ENCODE assay signal across 8 cellular contexts in genomic region chr5:140251527-140251973, GRCh38. TPM values are rescaled to one million over a fixed set of nuclear protein-coding genes. Genes with fewer than 3 reads are reported as not detected.
A peak's percentile ranks its signal among the peaks of the same experiment; 100 is the strongest.
DNase-seq lines count a peak whose midpoint lies in the region; ATAC-seq and TF ChIP-seq lines count a peak whose summit lies in the region.

No MANE protein-coding gene starts in this region.

- ATAC-seq in GM18867 (IDR thresholded peaks at IDR 0.05; ENCODE audit: unreplicated experiment) (peak; percentile 81), HG03354 (IDR thresholded peaks at IDR 0.05; ENCODE audit: poor library complexity, severe bottlenecking, unreplicated experiment) (peak; percentile 80), HG03457 (IDR thresholded peaks at IDR 0.05; ENCODE audit: unreplicated experiment) (no peak)

- no peaks in the 10 kb centered on the region for H3K27me3 Mint-ChIP-seq in T-helper 2 cell treated with Interferon-gamma antibody and Interleukin-4, amounts not matched to agents 5 μg/mL and 100 μg/mL, for 36 hours (ENCODE audit: low read depth)

- H3K27ac Mint-ChIP-seq in T-helper 2 cell treated with Interferon-gamma antibody and Interleukin-4, amounts not matched to agents 5 μg/mL and 100 μg/mL, for 36 hours, result peak overlapping the region; percentile 69

- peak overlapping the region; percentile 57 for H3K4me3 Mint-ChIP-seq in T-helper 2 cell treated with Interferon-gamma antibody and Interleukin-4, amounts not matched to agents 5 μg/mL and 100 μg/mL, for 36 hours

- DNase-seq in T-helper 2 cell treated with Interferon-gamma antibody and Interleukin-4, amounts not matched to agents 5 μg/mL and 100 μg/mL, for 36 hours (ENCODE audit: low spot score), result peak; percentile 84
- DNase-seq in cardiac fibroblast (ENCODE audit: low read depth in 2 of 2) (peak; percentile 62 to 98), pulmonary artery endothelial cell (ENCODE audit: low read depth, low spot score) (peak; percentile 67), colonic mucosa (no peak), BE2C (no peak)

- H3K27me3 ChIP-seq in colonic mucosa (no peaks in the 10 kb centered on the region), BE2C (no peaks in the 10 kb centered on the region)

- H3K4me3 ChIP-seq in cardiac fibroblast (replicated peaks in 1 of 2; ENCODE audit: low read depth in 2 of 2, low read length in 2 of 2), result no peak overlapping the region
- no peak overlapping the region for H3K4me3 ChIP-seq in colonic mucosa
- no peak overlapping the region for H3K4me3 ChIP-seq in BE2C (ENCODE audit: low read depth, low read length)

- H3K9me3 ChIP-seq in colonic mucosa (no peaks in the 10 kb centered on the region), BE2C (no peaks in the 10 kb centered on the region)

- no peak overlapping the region for H3K27ac ChIP-seq in colonic mucosa

- H3K36me3 Mint-ChIP-seq in T-helper 2 cell treated with Interferon-gamma antibody and Interleukin-4, amounts not matched to agents 5 μg/mL and 100 μg/mL, for 36 hours (ENCODE audit: low read depth), result peaks cover 6% of the 10 kb centered on the region

- H3K9ac ChIP-seq in colonic mucosa (ENCODE audit: low read depth in 2 of 2, low read length in 2 of 2), result no peak overlapping the region

- intact Hi-C loops in colonic mucosa (cut with DNase I), result no loop called here

- H3K4me1 ChIP-seq in colonic mucosa (peaks cover 3% of the 10 kb centered on the region), BE2C (no peaks in the 10 kb centered on the region)

- H3K36me3 ChIP-seq in colonic mucosa, result no peaks in the 10 kb centered on the region
- no peaks in the 10 kb centered on the region for H3K36me3 ChIP-seq in BE2C

- TF ChIP-seq CTCF in cardiac fibroblast (IDR thresholded peaks at IDR 0.05; ENCODE audit: low read depth, low read length) (no peak), colonic mucosa (IDR thresholded peaks at IDR 0.05) (no peak), BE2C (IDR thresholded peaks at IDR 0.05; ENCODE audit: low read depth, low read length) (no peak)

- H3K9me3 Mint-ChIP-seq in T-helper 2 cell treated with Interferon-gamma antibody and Interleukin-4, amounts not matched to agents 5 μg/mL and 100 μg/mL, for 36 hours, result no peaks in the 10 kb centered on the region

- peaks cover 31% of the 10 kb centered on the region for H3K4me1 Mint-ChIP-seq in T-helper 2 cell treated with Interferon-gamma antibody and Interleukin-4, amounts not matched to agents 5 μg/mL and 100 μg/mL, for 36 hours (ENCODE audit: low read depth)

RNA-seq across cellular contexts. Expression of gene PFDN1, which starts 51.4 kb away (rescaled TPM):
- total RNA-seq in pulmonary artery endothelial cell (59.0 and 70.4 TPM in 2 replicates), colonic mucosa (10 to 100 TPM; 41.2 to 41.4 TPM)
- 99.7 TPM for polyA plus RNA-seq in BE2C (2012; ENCODE audit: insufficient read depth, insufficient read length, low read depth)

Comparison
In these comparisons a context has a peak if more than half of its experiments do, and no peak if none do; other contexts are left out.
1. DNase-seq: peak in T-helper 2 cell treated with Interferon-gamma antibody and Interleukin-4, amounts not matched to agents 5 μg/mL and 100 μg/mL, for 36 hours (single experiment), cardiac fibroblast (2 of 2) and pulmonary artery endothelial cell (single experiment); none in colonic mucosa (single experiment) and BE2C (single experiment).